Comparison of ENCODE assay signal across 24 cellular contexts in genomic region chr12:94769746-94770396, GRCh38.
DNase-seq lines count a peak whose midpoint lies in the region; ATAC-seq, FAIRE-seq and TF ChIP-seq lines count a peak whose summit lies in the region.
"Had no signal": no experiment of that assay in that cellular context is flagged by ENCODE, and none has a peak within 500 bp of the region (broad histone marks: within the 10 kb centered on the region; RNA-seq: fewer than 3 reads in every experiment).

No MANE protein-coding gene starts in this region.

- TF ChIP-seq POLR2A in ovary (IDR thresholded peaks at IDR 0.05) (no peak), GM12891 (IDR thresholded peaks at IDR 0.05; ENCODE audit: low read depth, low read length) (no peak)

- H3K4me1 ChIP-seq in Loucy (ENCODE audit: insufficient read depth, low read length, poor library complexity, severe bottlenecking) (peaks cover 43% of the 10 kb centered on the region), colonic mucosa (peaks cover 12% of the 10 kb centered on the region), smooth muscle cell (ENCODE audit: low read depth) (no peaks in the 10 kb centered on the region), ovary (ENCODE audit: insufficient read depth) (peaks cover 2% of the 10 kb centered on the region)

- in situ Hi-C loops in GM13977 (cut with MboI; ENCODE audit: low pct_unique_long_range_greater_than_20kb, low sequenced_read_pairs, unreplicated experiment) = loop anchor here (25.0 kb wide), 1 partner anchor 633 kb away; the partner anchor contains the start of gene PLXNC1

- H3K9me3 ChIP-seq in Loucy (ENCODE audit: insufficient read depth, low read depth, low read length) (peaks cover 8% of the 10 kb centered on the region; the same call in 1 of the 2 replicates), colonic mucosa (no peaks in the 10 kb centered on the region), smooth muscle cell (replicated peaks; ENCODE audit: low read depth) (no peaks in the 10 kb centered on the region), ovary (no peaks in the 10 kb centered on the region)

- H3K36me3 ChIP-seq in Loucy (ENCODE audit: insufficient read depth, low read length) (no peaks in the 10 kb centered on the region), colonic mucosa (no peaks in the 10 kb centered on the region), smooth muscle cell (ENCODE audit: low read depth) (no peaks in the 10 kb centered on the region), ovary (no peaks in the 10 kb centered on the region)

- TF ChIP-seq CTCF in GM13977 (IDR thresholded peaks at IDR 0.05; ENCODE audit: extremely low read depth, insufficient read depth, missing control alignments) (no peak), Loucy (conservative IDR thresholded peaks at IDR 0.05; ENCODE audit: low read length) (no peak), colonic mucosa (IDR thresholded peaks at IDR 0.05) (no peak), smooth muscle cell (IDR thresholded peaks at IDR 0.05; ENCODE audit: borderline replicate concordance, insufficient read depth, poor library complexity, severe bottlenecking) (no peak), ovary (IDR thresholded peaks at IDR 0.05) (no peak)

- H4K20me1 ChIP-seq in Loucy (ENCODE audit: insufficient read depth, low read length, poor library complexity, severe bottlenecking) (no peaks in the 10 kb centered on the region), smooth muscle cell (ENCODE audit: low read depth) (no peaks in the 10 kb centered on the region)

- 52% methylated on average over 4 of the region's 4 CpGs for WGBS in smooth muscle cell (ENCODE audit: low lambda C conversion rate)
- WGBS in ovary, 3 donors = 72 to 83% (median 81%) methylated on average over 4 of the region's 4 CpGs

- peak; percentile 27 for DNase-seq in GM13977 (ENCODE audit: low spot score)
- no peak for DNase-seq in colonic mucosa
- DNase-seq in smooth muscle cell (lab: John Stamatoyannopoulos, UW; ENCODE audit: unreplicated experiment) = no peak
- DNase-seq in ovary = no peak
- no peak for DNase-seq in GM12891 (ENCODE audit: insufficient read length, low spot score)
- DNase-seq in GM03348 (ENCODE audit: low spot score) = no peak
- DNase-seq: activated CD4-positive, alpha-beta memory T cell treated with anti-CD3 and anti-CD28 coated beads, Interleukin-2, amount 10 ng/mL, durations not matched to agents 7 days and 5 days; activated CD4-positive, CD25-positive, alpha-beta regulatory T cell; activated naive CD4-positive, alpha-beta T cell; EL; HCEC 1CT; head of caudate nucleus; immature natural killer cell; NCI-H1436 treated with DMSO at 0.1 percent for 48 hours; NCI-H2171 treated with DMSO at 0.1 percent for 48 hours; NCI-H748 treated with DMSO at 0.1 percent for 48 hours; small intestine; stimulated activated CD4-positive, alpha-beta T cell treated with anti-CD3 and anti-CD28 coated beads, Interleukin-4, amount 100 ng/mL, for 1 hour; stimulated activated naive CD8-positive, alpha-beta T cell treated with anti-CD3 and anti-CD28 coated beads, Interleukin-15, amount 100 ng/mL, for 72 hours; T-helper 2 cell had no signal

- intact Hi-C loops in colonic mucosa (cut with DNase I) = loop anchor here (10.0 kb wide), 1 partner anchor 225 kb away; no protein-coding TSS in a partner anchor
- intact Hi-C loops in ovary (cut with DNase I) = loop anchor here in 3 of 4 donors (5.0 to 10.0 kb wide), 2 partner anchors 225 to 1572 kb away; no protein-coding TSS in a partner anchor

- no peaks in the 10 kb centered on the region for H3K79me2 ChIP-seq in Loucy (ENCODE audit: insufficient read depth, low read length)
- no peaks in the 10 kb centered on the region for H3K79me2 ChIP-seq in smooth muscle cell (ENCODE audit: low read depth)

- peak overlapping the region; percentile 73 for H3K4me3 ChIP-seq in Loucy (ENCODE audit: low read length, poor library complexity, severe bottlenecking)
- no peak overlapping the region for H3K4me3 ChIP-seq in colonic mucosa
- H3K4me3 ChIP-seq in smooth muscle cell = no peak overlapping the region
- H3K4me3 ChIP-seq in ovary = no peak overlapping the region

- H2AFZ ChIP-seq in Loucy (ENCODE audit: low read length) (peak overlapping the region; percentile 26; the same call in 1 of the 2 replicates), smooth muscle cell (ENCODE audit: low read depth) (no peak overlapping the region)

- H3K4me2 ChIP-seq in Loucy (ENCODE audit: low read depth, low read length, poor library complexity, severe bottlenecking) (peak overlapping the region; percentile 86), smooth muscle cell (peak overlapping the region; percentile 9)

- H3K27ac ChIP-seq in colonic mucosa = peak overlapping the region; percentile 41
- H3K27ac ChIP-seq in smooth muscle cell (ENCODE audit: low read depth) = no peak overlapping the region
- H3K27ac ChIP-seq in ovary = no peak overlapping the region

- FAIRE-seq in GM12891 (lab: Jason Lieb, UNC) = no peak
- FAIRE-seq: bronchial epithelial cell, small intestine had no signal

- H3K9me2 ChIP-seq in Loucy (replicated peaks; ENCODE audit: low read depth, low read length) = no peaks in the 10 kb centered on the region

- H3F3A ChIP-seq in Loucy (ENCODE audit: low read depth) (peaks cover 18% of the 10 kb centered on the region), smooth muscle cell (ENCODE audit: low read depth) (no peaks in the 10 kb centered on the region)

- TF ChIP-seq EP300 in ovary (IDR thresholded peaks at IDR 0.05) = no peak

- H3K9ac ChIP-seq in Loucy (ENCODE audit: low read depth, low read length, poor library complexity, severe bottlenecking) (peak overlapping the region; percentile 77), colonic mucosa (ENCODE audit: low read depth in 2 of 2, low read length in 2 of 2) (no peak overlapping the region), smooth muscle cell (ENCODE audit: low read depth) (no peak overlapping the region)

- ATAC-seq in GM21390 (IDR thresholded peaks at IDR 0.05; ENCODE audit: unreplicated experiment) = no peak
- ATAC-seq: Panc1 had no signal

- H3K27me3 ChIP-seq in Loucy (ENCODE audit: insufficient read depth, low read length, poor library complexity, severe bottlenecking) (no peaks in the 10 kb centered on the region), colonic mucosa (no peaks in the 10 kb centered on the region), smooth muscle cell (ENCODE audit: low read depth) (no peaks in the 10 kb centered on the region), ovary (no peaks in the 10 kb centered on the region)

TF ChIP-seq in GM12891, 5 proteins besides CTCF, POLR2A, EP300 and RAD21:
- TF ChIP-seq PAX5 (IDR thresholded peaks at IDR 0.05; ENCODE audit: insufficient read depth, low read length, severe bottlenecking) (no peak), POU2F2 (IDR thresholded peaks at IDR 0.05; ENCODE audit: low read depth, low read length) (no peak)
